In genomic region chr10:124182088-124182541, GRCh38 we compare ENCODE assay signal across 23 cellular contexts.
"Had no signal": no experiment of that assay in that cellular context is flagged by ENCODE, and none has a peak within 500 bp of the region (broad histone marks: within the 10 kb centered on the region; RNA-seq: fewer than 3 reads in every experiment).

No MANE protein-coding gene starts in this region.

- H3K4me1 ChIP-seq: adrenal gland, colonic mucosa, esophagus squamous epithelium, thyroid gland had no signal

- H3K27ac Mint-ChIP-seq: activated naive CD8-positive, alpha-beta T cell; activated T-helper 2 cell treated with anti-CD3 and anti-CD28 coated beads, Interferon-gamma antibody, Interleukin-2, Interleukin-4, amounts not matched to agents 10 μg/mL and 5 μg/mL and 100 μg/mL, durations not matched to agents 14 hours and 24 hours and 36 hours; endodermal cell; immature natural killer cell; memory B cell; nephron progenitor cell had no signal

- H3K27me3 ChIP-seq: adrenal gland, colonic mucosa, dorsolateral prefrontal cortex, esophagus squamous epithelium, thyroid gland had no signal

- DNase-seq: activated CD4-positive, alpha-beta T cell treated with anti-CD3 and anti-CD28 coated beads for 1 hour; activated CD4-positive, alpha-beta T cell treated with anti-CD3 and anti-CD28 coated beads, Interleukin-2, amount 50 U/mL, for 1 hour; activated CD8-positive, alpha-beta memory T cell treated with anti-CD3 and anti-CD28 coated beads, Interleukin-2, amount 50 U/mL, for 4 hours; activated CD8-positive, alpha-beta T cell treated with anti-CD3 and anti-CD28 coated beads, Interleukin-2, amount 10 ng/mL, durations not matched to agents 7 days and 5 days; activated naive CD4-positive, alpha-beta T cell; activated T-cell treated with anti-CD3 and anti-CD28 coated beads, Interleukin-2, amount 50 U/mL, for 4 hours; adrenal gland; colonic mucosa; dorsolateral prefrontal cortex; endodermal cell; esophagus squamous epithelium; immature natural killer cell; kidney glomerular epithelial cell; nephron progenitor cell; stimulated activated CD4-positive, alpha-beta T cell treated with anti-CD3 and anti-CD28 coated beads, Interleukin-4, amount 100 ng/mL, for 24 hours; stimulated activated naive CD8-positive, alpha-beta T cell treated with anti-CD3 and anti-CD28 coated beads, Interleukin-15, Interleukin-2, amounts not matched to agents 100 U/mL and 50 U/mL, for 24 hours; substantia nigra; T-helper 1 cell; thyroid gland had no signal

- H3K9me3 ChIP-seq: adrenal gland, colonic mucosa, esophagus squamous epithelium, mucosa of descending colon, thyroid gland had no signal

- H3K4me3 ChIP-seq: adrenal gland, colonic mucosa, dorsolateral prefrontal cortex, esophagus squamous epithelium, mucosa of descending colon, thyroid gland had no signal

- H3K36me3 ChIP-seq: adrenal gland, colonic mucosa, esophagus squamous epithelium, thyroid gland had no signal

- H3K27ac ChIP-seq: adrenal gland, colonic mucosa, dorsolateral prefrontal cortex, thyroid gland had no signal

- H3K9me3 Mint-ChIP-seq: activated T-cell treated with anti-CD3 and anti-CD28 coated beads, Interleukin-2, amount 50 U/mL, for 4 hours; activated T-helper 2 cell treated with anti-CD3 and anti-CD28 coated beads, Interferon-gamma antibody, Interleukin-2, Interleukin-4, amounts not matched to agents 10 μg/mL and 5 μg/mL and 100 μg/mL, durations not matched to agents 14 hours and 24 hours and 36 hours; endodermal cell; memory B cell; nephron progenitor cell had no signal

- H3K36me3 Mint-ChIP-seq: activated naive CD8-positive, alpha-beta T cell; immature natural killer cell; memory B cell had no signal

- ATAC-seq: activated CD8-positive, alpha-beta T cell treated with anti-CD3 and anti-CD28 coated beads, Interleukin-2, amount 10 ng/mL, durations not matched to agents 7 days and 5 days; activated T-cell treated with anti-CD3 and anti-CD28 coated beads, Interleukin-2, amount 50 U/mL, for 4 hours; mucosa of descending colon; stimulated activated naive CD8-positive, alpha-beta T cell treated with anti-CD3 and anti-CD28 coated beads, Interleukin-15, Interleukin-2, amounts not matched to agents 100 U/mL and 50 U/mL, for 24 hours had no signal

- H3K4me1 Mint-ChIP-seq: endodermal cell, immature natural killer cell, memory B cell had no signal

- H3K27me3 Mint-ChIP-seq: activated naive CD8-positive, alpha-beta T cell; memory B cell had no signal

- H3K4me3 Mint-ChIP-seq: activated CD8-positive, alpha-beta T cell treated with anti-CD3 and anti-CD28 coated beads, Interleukin-2, amount 10 ng/mL, durations not matched to agents 7 days and 5 days; activated naive CD8-positive, alpha-beta T cell; activated T-cell treated with anti-CD3 and anti-CD28 coated beads, Interleukin-2, amount 50 U/mL, for 4 hours; endodermal cell; immature natural killer cell; memory B cell; nephron progenitor cell had no signal
